In genomic region chr5:10723519-10723918, GRCh38 we compare ENCODE assay signal across 3 cellular contexts.
TF ChIP-seq lines count a peak whose summit lies in the region.

No MANE protein-coding gene starts in this region.

TF ChIP-seq in SK-N-SH, 30 proteins besides CTCF, POLR2A, EP300 and RAD21:
- TF ChIP-seq TAF1 (IDR thresholded peaks at IDR 0.05; ENCODE audit: borderline replicate concordance, low read depth, low read length) (no peak), RCOR1 (IDR thresholded peaks at IDR 0.05; ENCODE audit: low read length) (no peak), SIN3A (IDR thresholded peaks at IDR 0.05; ENCODE audit: borderline replicate concordance, low read depth, low read length) (no peak), YY1 (IDR thresholded peaks at IDR 0.05; ENCODE audit: low read depth) (no peak), CHD2 (IDR thresholded peaks at IDR 0.05; ENCODE audit: low read length, partially characterized antibody) (no peak), SMC3 (IDR thresholded peaks at IDR 0.05; ENCODE audit: low read depth, low read length) (no peak), NRF1 (IDR thresholded peaks at IDR 0.05; ENCODE audit: low read depth, low read length) (no peak), GABPA (IDR thresholded peaks at IDR 0.05; ENCODE audit: low read depth) (no peak), EZH2phosphoT487 (IDR thresholded peaks at IDR 0.05; ENCODE audit: borderline replicate concordance, low read depth) (no peak), ELF1 (IDR thresholded peaks at IDR 0.05) (no peak), FOXJ3 (CRISPR knock-in tag; IDR thresholded peaks at IDR 0.05) (no peak), IRF3 (IDR thresholded peaks at IDR 0.05; ENCODE audit: low read depth, low read length) (no peak)
- TF ChIP-seq, protein P1, sequence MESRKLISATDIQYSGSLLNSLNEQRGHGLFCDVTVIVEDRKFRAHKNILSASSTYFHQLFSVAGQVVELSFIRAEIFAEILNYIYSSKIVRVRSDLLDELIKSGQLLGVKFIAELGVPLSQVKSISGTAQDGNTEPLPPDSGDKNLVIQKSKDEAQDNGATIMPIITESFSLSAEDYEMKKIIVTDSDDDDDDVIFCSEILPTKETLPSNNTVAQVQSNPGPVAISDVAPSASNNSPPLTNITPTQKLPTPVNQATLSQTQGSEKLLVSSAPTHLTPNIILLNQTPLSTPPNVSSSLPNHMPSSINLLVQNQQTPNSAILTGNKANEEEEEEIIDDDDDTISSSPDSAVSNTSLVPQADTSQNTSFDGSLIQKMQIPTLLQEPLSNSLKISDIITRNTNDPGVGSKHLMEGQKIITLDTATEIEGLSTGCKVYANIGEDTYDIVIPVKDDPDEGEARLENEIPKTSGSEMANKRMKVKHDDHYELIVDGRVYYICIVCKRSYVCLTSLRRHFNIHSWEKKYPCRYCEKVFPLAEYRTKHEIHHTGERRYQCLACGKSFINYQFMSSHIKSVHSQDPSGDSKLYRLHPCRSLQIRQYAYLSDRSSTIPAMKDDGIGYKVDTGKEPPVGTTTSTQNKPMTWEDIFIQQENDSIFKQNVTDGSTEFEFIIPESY (IDR thresholded peaks at IDR 0.05; ENCODE audit: borderline replicate concordance, low read depth), result no peak

TF ChIP-seq in SK-N-SH treated with all-trans-retinoic acid at 6 μM for 48 hours, 23 proteins besides CTCF, POLR2A, EP300 and RAD21:
- no peak for TF ChIP-seq PPARA (CRISPR knock-in tag; IDR thresholded peaks at IDR 0.05; ENCODE audit: borderline replicate concordance)
- no peak for TF ChIP-seq TOX (CRISPR knock-in tag; IDR thresholded peaks at IDR 0.05; ENCODE audit: borderline replicate concordance)
- TF ChIP-seq ARNTL (CRISPR knock-in tag; IDR thresholded peaks at IDR 0.05; ENCODE audit: borderline replicate concordance, low read depth), result no peak
- no peak for TF ChIP-seq SNAI2 (CRISPR knock-in tag; IDR thresholded peaks at IDR 0.05)
- no peak for TF ChIP-seq RARB (CRISPR knock-in tag; IDR thresholded peaks at IDR 0.05)
- TF ChIP-seq ISL1 (CRISPR knock-in tag; IDR thresholded peaks at IDR 0.05), result no peak
- TF ChIP-seq, protein P2, sequence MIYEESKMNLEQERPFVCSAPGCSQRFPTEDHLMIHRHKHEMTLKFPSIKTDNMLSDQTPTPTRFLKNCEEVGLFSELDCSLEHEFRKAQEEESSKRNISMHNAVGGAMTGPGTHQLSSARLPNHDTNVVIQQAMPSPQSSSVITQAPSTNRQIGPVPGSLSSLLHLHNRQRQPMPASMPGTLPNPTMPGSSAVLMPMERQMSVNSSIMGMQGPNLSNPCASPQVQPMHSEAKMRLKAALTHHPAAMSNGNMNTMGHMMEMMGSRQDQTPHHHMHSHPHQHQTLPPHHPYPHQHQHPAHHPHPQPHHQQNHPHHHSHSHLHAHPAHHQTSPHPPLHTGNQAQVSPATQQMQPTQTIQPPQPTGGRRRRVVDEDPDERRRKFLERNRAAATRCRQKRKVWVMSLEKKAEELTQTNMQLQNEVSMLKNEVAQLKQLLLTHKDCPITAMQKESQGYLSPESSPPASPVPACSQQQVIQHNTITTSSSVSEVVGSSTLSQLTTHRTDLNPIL (CRISPR knock-in tag; IDR thresholded peaks at IDR 0.05; ENCODE audit: low read depth), result no peak
- no peak for TF ChIP-seq ZNF8 (CRISPR knock-in tag; IDR thresholded peaks at IDR 0.05)

TF ChIP-seq in IMR-90, 13 proteins besides CTCF, POLR2A, EP300 and RAD21:
- TF ChIP-seq MAFK (IDR thresholded peaks at IDR 0.05; ENCODE audit: low read depth, low read length) (no peak), BHLHE40 (IDR thresholded peaks at IDR 0.05; ENCODE audit: low read depth, low read length) (no peak), SMC3 (IDR thresholded peaks at IDR 0.05; ENCODE audit: low read depth, low read length) (no peak), MAZ (IDR thresholded peaks at IDR 0.05; ENCODE audit: borderline replicate concordance, low read depth, low read length) (no peak), CHD1 (IDR thresholded peaks at IDR 0.05; ENCODE audit: low read depth, low read length) (no peak), USF2 (IDR thresholded peaks at IDR 0.05; ENCODE audit: low read depth, low read length) (no peak), RFX5 (IDR thresholded peaks at IDR 0.05; ENCODE audit: low read depth, low read length) (no peak), MXI1 (IDR thresholded peaks at IDR 0.05; ENCODE audit: borderline replicate concordance, low read depth, low read length) (no peak), NFE2L2 (IDR thresholded peaks at IDR 0.05; ENCODE audit: low read depth, low read length) (no peak), CEBPB (IDR thresholded peaks at IDR 0.05; ENCODE audit: low read depth, low read length) (no peak)
- TF ChIP-seq, protein P3, sequence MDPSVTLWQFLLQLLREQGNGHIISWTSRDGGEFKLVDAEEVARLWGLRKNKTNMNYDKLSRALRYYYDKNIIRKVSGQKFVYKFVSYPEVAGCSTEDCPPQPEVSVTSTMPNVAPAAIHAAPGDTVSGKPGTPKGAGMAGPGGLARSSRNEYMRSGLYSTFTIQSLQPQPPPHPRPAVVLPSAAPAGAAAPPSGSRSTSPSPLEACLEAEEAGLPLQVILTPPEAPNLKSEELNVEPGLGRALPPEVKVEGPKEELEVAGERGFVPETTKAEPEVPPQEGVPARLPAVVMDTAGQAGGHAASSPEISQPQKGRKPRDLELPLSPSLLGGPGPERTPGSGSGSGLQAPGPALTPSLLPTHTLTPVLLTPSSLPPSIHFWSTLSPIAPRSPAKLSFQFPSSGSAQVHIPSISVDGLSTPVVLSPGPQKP (IDR thresholded peaks at IDR 0.05; ENCODE audit: borderline replicate concordance, low read depth, low read length), result no peak
